In genomic region chr22:39414886-39415285, GRCh38 we compare ENCODE assay signal across 18 cellular contexts. TPM values are rescaled to one million over a fixed set of nuclear protein-coding genes. Genes with fewer than 3 reads are reported as not detected.
DNase-seq lines count a peak whose midpoint lies in the region; ATAC-seq and TF ChIP-seq lines count a peak whose summit lies in the region.
"Had no signal": no experiment of that assay in that cellular context is flagged by ENCODE, and none has a peak within 500 bp of the region (broad histone marks: within the 10 kb centered on the region; RNA-seq: fewer than 3 reads in every experiment).

No MANE protein-coding gene starts in this region.

- intact Hi-C loops in CD8-positive, alpha-beta T cell (cut with DNase I, micrococcal nuclease) = loop anchor here (5.0 kb wide), 2 partner anchors 42 to 107 kb away; partner anchors contain the start of genes ATF4 (in 1 of the 2) and MGAT3 (in 1 of the 2)
- intact Hi-C loops in Right ventricle myocardium superior (cut with DNase I) = no loop called here
- intact Hi-C loops in activated CD4-positive, alpha-beta T cell treated with anti-CD3 and anti-CD28 coated beads for 36 hours (cut with DNase I, micrococcal nuclease) = no loop called here

- peak overlapping the region; percentile 17 for H3K4me3 ChIP-seq in CD8-positive, alpha-beta T cell (ENCODE audit: low read depth, low read length)
- no peak overlapping the region for H3K4me3 ChIP-seq in Loucy (ENCODE audit: low read length, poor library complexity, severe bottlenecking)
- H3K4me3 ChIP-seq: gastroesophageal sphincter, HAP-1 had no signal

- H3K9me2 ChIP-seq in Loucy (replicated peaks; ENCODE audit: low read depth, low read length) = no peaks in the 10 kb centered on the region

- no peaks in the 10 kb centered on the region for H3K9me3 Mint-ChIP-seq in CD8-positive, alpha-beta T cell
- no peaks in the 10 kb centered on the region for H3K9me3 Mint-ChIP-seq in naive thymus-derived CD8-positive, alpha-beta T cell
- no peaks in the 10 kb centered on the region for H3K9me3 Mint-ChIP-seq in activated CD4-positive, alpha-beta T cell treated with anti-CD3 and anti-CD28 coated beads for 36 hours (ENCODE audit: low read depth)
- H3K9me3 Mint-ChIP-seq: activated T-helper 2 cell treated with anti-CD3 and anti-CD28 coated beads, Interferon-gamma antibody, Interleukin-2, Interleukin-4, amounts not matched to agents 10 μg/mL and 5 μg/mL and 100 μg/mL, durations not matched to agents 14 hours and 24 hours and 36 hours; neural crest cell had no signal

- peaks cover 29% of the 10 kb centered on the region for H3K36me3 ChIP-seq in CD8-positive, alpha-beta T cell (ENCODE audit: insufficient read depth, low read length)
- H3K36me3 ChIP-seq in Loucy (ENCODE audit: insufficient read depth, low read length) = peaks cover 28% of the 10 kb centered on the region; the same call in 1 of the 2 replicates

- POLR2A ChIA-PET in CD8-positive, alpha-beta T cell (lab: Charles Lee) = interaction anchor here (1.2 to 3.2 kb wide), 2 partner anchors 11 to 15 kb away, joined by 3 to 20 read pairs; partner anchors contain the start of gene TAB1
- POLR2A ChIA-PET in naive thymus-derived CD8-positive, alpha-beta T cell (lab: Charles Lee) = interaction anchor here (0.6 to 8.4 kb wide), 6 partner anchors 13 to 1037 kb away, joined by 3 to 120 read pairs (median 4); partner anchors contain the start of genes RPL3 and TAB1
- POLR2A ChIA-PET in activated CD4-positive, alpha-beta T cell treated with anti-CD3 and anti-CD28 coated beads for 36 hours (lab: Charles Lee) = no interaction called here

- peaks cover 12% of the 10 kb centered on the region; the same call in 1 of the 2 replicates for H3K79me2 ChIP-seq in Loucy (ENCODE audit: insufficient read depth, low read length)

- no peaks in the 10 kb centered on the region for H3K27me3 Mint-ChIP-seq in CD8-positive, alpha-beta T cell (ENCODE audit: low read depth)
- no peaks in the 10 kb centered on the region for H3K27me3 Mint-ChIP-seq in naive thymus-derived CD8-positive, alpha-beta T cell
- H3K27me3 Mint-ChIP-seq in activated CD4-positive, alpha-beta T cell treated with anti-CD3 and anti-CD28 coated beads for 36 hours = no peaks in the 10 kb centered on the region
- H3K27me3 Mint-ChIP-seq: B cell had no signal

- peaks cover 43% of the 10 kb centered on the region for H3K36me3 Mint-ChIP-seq in CD8-positive, alpha-beta T cell
- H3K36me3 Mint-ChIP-seq in naive thymus-derived CD8-positive, alpha-beta T cell = peaks cover 0 to 31% (median 21%) of the 10 kb centered on the region in 3 donors
- H3K36me3 Mint-ChIP-seq in activated CD4-positive, alpha-beta T cell treated with anti-CD3 and anti-CD28 coated beads for 36 hours (ENCODE audit: low read depth) = peaks cover 27% of the 10 kb centered on the region

- DNase-seq in CD8-positive, alpha-beta T cell = no peak
- DNase-seq in Right ventricle myocardium superior (peak; percentile 79), NCI-H82 (lab: John Stamatoyannopoulos, UW) (no peak)
- no peak for DNase-seq in naive thymus-derived CD8-positive, alpha-beta T cell
- no peak for DNase-seq in effector CD8-positive, alpha-beta T cell (lab: John Stamatoyannopoulos, UW)
- DNase-seq in central memory CD4-positive, alpha-beta T cell = no peak
- no peak for DNase-seq in activated CD4-positive, alpha-beta T cell treated with anti-CD3 and anti-CD28 coated beads for 36 hours
- DNase-seq: Calu3; EL; NCI-H1105; NCI-H526; stimulated activated CD8-positive, alpha-beta memory T cell treated with anti-CD3 and anti-CD28 coated beads, Interleukin-4, amount 100 ng/mL, for 48 hours had no signal

- no peak overlapping the region for H2AFZ ChIP-seq in Loucy (ENCODE audit: low read length)

- H3K4me3 Mint-ChIP-seq in CD8-positive, alpha-beta T cell = peak overlapping the region; percentile 63
- peak overlapping the region in 9 of 10 donors; percentile 58 to 86 (median 75) for H3K4me3 Mint-ChIP-seq in naive thymus-derived CD8-positive, alpha-beta T cell
- H3K4me3 Mint-ChIP-seq in activated CD4-positive, alpha-beta T cell treated with anti-CD3 and anti-CD28 coated beads for 36 hours = no peak overlapping the region
- H3K4me3 Mint-ChIP-seq: B cell, neural crest cell had no signal

- no peaks in the 10 kb centered on the region for H4K20me1 ChIP-seq in Loucy (ENCODE audit: insufficient read depth, low read length, poor library complexity, severe bottlenecking)

- H3K4me1 ChIP-seq in CD8-positive, alpha-beta T cell (ENCODE audit: insufficient read depth, low read length) = peaks cover 68% of the 10 kb centered on the region
- H3K4me1 ChIP-seq in Loucy (ENCODE audit: insufficient read depth, low read length, poor library complexity, severe bottlenecking) = peaks cover 33% of the 10 kb centered on the region
- H3K4me1 ChIP-seq: HAP-1 had no signal

- no peak overlapping the region for H3K9ac ChIP-seq in Loucy (ENCODE audit: low read depth, low read length, poor library complexity, severe bottlenecking)

- H3K9me3 ChIP-seq in CD8-positive, alpha-beta T cell (ENCODE audit: low read length) = no peaks in the 10 kb centered on the region
- no peaks in the 10 kb centered on the region for H3K9me3 ChIP-seq in Loucy (ENCODE audit: insufficient read depth, low read depth, low read length)
- H3K9me3 ChIP-seq: gastroesophageal sphincter, HAP-1 had no signal

- no peak for TF ChIP-seq CTCF in CD8-positive, alpha-beta T cell (IDR thresholded peaks at IDR 0.05)
- TF ChIP-seq CTCF in Loucy (conservative IDR thresholded peaks at IDR 0.05; ENCODE audit: low read length) = no peak

- CTCF ChIA-PET in CD8-positive, alpha-beta T cell (lab: Charles Lee) = interaction anchor here (0.6 to 1.3 kb wide), 8 partner anchors 15 to 203 kb away, joined by 3 to 5 read pairs (median 4); no protein-coding TSS in a partner anchor
- CTCF ChIA-PET in activated CD4-positive, alpha-beta T cell treated with anti-CD3 and anti-CD28 coated beads for 36 hours (lab: Charles Lee) = interaction anchor here (0.6 kb wide), 1 partner anchor 13 kb away, joined by 3 read pairs; no protein-coding TSS in a partner anchor

- H3K27ac ChIP-seq in CD8-positive, alpha-beta T cell (ENCODE audit: low read depth, low read length) = no peak overlapping the region
- H3K27ac ChIP-seq: gastroesophageal sphincter had no signal

- peak overlapping the region; percentile 75 for H3K27ac Mint-ChIP-seq in CD8-positive, alpha-beta T cell
- H3K27ac Mint-ChIP-seq in naive thymus-derived CD8-positive, alpha-beta T cell = peak overlapping the region; percentile 72 to 95 (median 82)
- H3K27ac Mint-ChIP-seq in activated CD4-positive, alpha-beta T cell treated with anti-CD3 and anti-CD28 coated beads for 36 hours = no peak overlapping the region
- H3K27ac Mint-ChIP-seq: activated T-helper 2 cell treated with anti-CD3 and anti-CD28 coated beads, Interferon-gamma antibody, Interleukin-2, Interleukin-4, amounts not matched to agents 10 μg/mL and 5 μg/mL and 100 μg/mL, durations not matched to agents 14 hours and 24 hours and 36 hours; B cell had no signal

- peak overlapping the region; percentile 15 for H3K4me2 ChIP-seq in Loucy (ENCODE audit: low read depth, low read length, poor library complexity, severe bottlenecking)

- peaks cover 7% of the 10 kb centered on the region; the same call in 1 of the 2 replicates for H3F3A ChIP-seq in Loucy (ENCODE audit: low read depth)

- H3K27me3 ChIP-seq in CD8-positive, alpha-beta T cell (ENCODE audit: insufficient read depth, low read length) = no peaks in the 10 kb centered on the region
- H3K27me3 ChIP-seq in Loucy (ENCODE audit: insufficient read depth, low read length, poor library complexity, severe bottlenecking) = no peaks in the 10 kb centered on the region
- H3K27me3 ChIP-seq: gastroesophageal sphincter had no signal

- no peak for ATAC-seq in CD8-positive, alpha-beta T cell
- peak; percentile 94 for ATAC-seq in Right ventricle myocardium superior (ENCODE audit: poor library complexity)
- no peak for ATAC-seq in naive thymus-derived CD8-positive, alpha-beta T cell
- no peak for ATAC-seq in activated CD4-positive, alpha-beta T cell treated with anti-CD3 and anti-CD28 coated beads for 36 hours
- ATAC-seq: gastroesophageal sphincter had no signal

- peaks cover 62% of the 10 kb centered on the region for H3K4me1 Mint-ChIP-seq in CD8-positive, alpha-beta T cell (ENCODE audit: low read depth)
- H3K4me1 Mint-ChIP-seq in naive thymus-derived CD8-positive, alpha-beta T cell = peaks cover 37 to 87% (median 66%) of the 10 kb centered on the region in 4 donors
- peaks cover 57% of the 10 kb centered on the region for H3K4me1 Mint-ChIP-seq in activated CD4-positive, alpha-beta T cell treated with anti-CD3 and anti-CD28 coated beads for 36 hours

RNA-seq across cellular contexts. Expression of gene TAB1, which starts 15.3 kb away (rescaled TPM):
- total RNA-seq in CD8-positive, alpha-beta T cell = 10 to 100 TPM; 15.3 to 16.5 TPM
- total RNA-seq in Right ventricle myocardium superior = 17.3 TPM
- 10 to 100 TPM; 42.1 to 47.0 TPM for total RNA-seq in naive thymus-derived CD8-positive, alpha-beta T cell
- polyA plus RNA-seq in naive thymus-derived CD8-positive, alpha-beta T cell = 1 to 10 TPM; 2.2 to 5.9 (median 4.3) TPM
- 10 to 100 TPM; 15.0 to 17.1 TPM for total RNA-seq in activated CD4-positive, alpha-beta T cell treated with anti-CD3 and anti-CD28 coated beads for 36 hours

RNA-seq across cellular contexts. Expression of gene MGAT3, which starts 41.9 kb away (rescaled TPM):
- total RNA-seq in CD8-positive, alpha-beta T cell = under 1 TPM in 1 of 2 experiments, not detected in 1; 0.05 TPM
- 3.9 TPM for total RNA-seq in Right ventricle myocardium superior
- under 1 TPM; 0.36 to 0.55 TPM for total RNA-seq in naive thymus-derived CD8-positive, alpha-beta T cell
- polyA plus RNA-seq in naive thymus-derived CD8-positive, alpha-beta T cell = under 1 TPM; 0.05 to 0.27 (median 0.11) TPM
- under 1 TPM; 0.18 to 0.23 TPM for total RNA-seq in activated CD4-positive, alpha-beta T cell treated with anti-CD3 and anti-CD28 coated beads for 36 hours

Comparison
In these comparisons a context has a peak if more than half of its experiments do, and no peak if none do; other contexts are left out.
1. intact Hi-C loops: an anchor here in CD8-positive, alpha-beta T cell (5.0 kb wide); none called in Right ventricle myocardium superior and activated CD4-positive, alpha-beta T cell treated with anti-CD3 and anti-CD28 coated beads for 36 hours.